ENCODE assay signal across 11 cellular contexts in the genomic region with DNA sequence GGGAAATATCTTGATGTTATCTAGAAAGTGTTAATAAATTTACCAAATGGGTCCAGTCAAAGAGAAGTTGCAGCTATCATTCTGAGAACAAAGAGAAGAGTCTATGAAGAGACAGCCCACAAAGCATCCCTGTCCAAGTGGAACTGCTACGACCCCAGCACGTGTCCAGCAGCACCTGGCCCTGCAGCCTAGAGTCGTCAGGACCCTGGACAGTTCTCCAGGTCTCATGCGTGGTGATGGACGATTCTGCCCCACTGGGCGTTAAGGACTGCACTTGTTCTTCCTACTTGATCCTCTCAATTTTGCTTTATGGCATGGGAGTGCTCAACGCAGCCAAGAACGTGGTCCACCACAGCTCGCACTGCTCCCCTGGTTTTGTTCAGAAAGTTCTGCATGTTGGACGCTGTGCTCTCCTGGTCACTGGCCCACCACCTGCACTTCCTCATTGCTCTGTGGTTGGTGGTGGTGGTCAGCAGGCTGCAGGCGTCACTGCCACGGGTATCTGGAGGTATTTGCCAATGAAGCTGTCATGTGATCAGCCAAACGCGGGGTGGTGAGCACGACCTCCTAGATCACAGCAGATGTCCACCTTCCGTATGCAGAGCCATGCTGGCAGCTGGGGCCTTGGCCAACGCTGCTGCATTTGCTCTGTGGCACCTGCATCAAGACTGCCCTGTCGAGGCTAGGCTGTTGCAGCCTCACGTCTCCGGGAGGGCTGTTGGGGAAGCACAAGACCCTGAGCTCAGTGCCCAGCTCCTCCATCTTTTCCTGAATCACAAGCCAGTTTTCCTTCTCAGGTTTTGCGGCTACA.
DNase-seq lines count a peak whose midpoint lies in the region; ATAC-seq, FAIRE-seq and TF ChIP-seq lines count a peak whose summit lies in the region.
"Had no signal": no experiment of that assay in that cellular context is flagged by ENCODE, and none has a peak within 500 bp of the region (broad histone marks: within the 10 kb centered on the region; RNA-seq: fewer than 3 reads in every experiment).

No MANE protein-coding gene starts in this region.

- TF ChIP-seq EP300 in K562 (IDR thresholded peaks at IDR 0.05; ENCODE audit: low read length) = no peak

- H3K9ac ChIP-seq in K562 (ENCODE audit: insufficient read depth in 1 of 2, low read depth in 2 of 2, low read length in 2 of 2) (no peak overlapping the region), mesenchymal stem cell (ENCODE audit: low read length) (no peak overlapping the region)

- POLR2A ChIA-PET in K562 (lab: Yijun Ruan, JAX) = no interaction called here

- no peak overlapping the region for H2AK5ac ChIP-seq in mesenchymal stem cell (ENCODE audit: low read length, severe bottlenecking)

- H3K27ac ChIP-seq in K562 (ENCODE audit: extremely low read depth, low read depth, low read length) = no peak overlapping the region
- H3K27ac ChIP-seq in mesenchymal stem cell (ENCODE audit: low read length, poor library complexity, severe bottlenecking) = no peak overlapping the region

- no peak overlapping the region for H2BK120ac ChIP-seq in mesenchymal stem cell (ENCODE audit: low read depth, low read length)

- H3K4me2 ChIP-seq in K562 (ENCODE audit: insufficient read depth, low read length) (no peak overlapping the region), mesenchymal stem cell (ENCODE audit: low read length, poor library complexity, severe bottlenecking) (no peak overlapping the region)

- H3K27me3 ChIP-seq in K562 (ENCODE audit: control insufficient read depth in 2 of 2, insufficient read depth in 2 of 2, low read length in 2 of 2) (peaks cover 0 to 12% of the 10 kb centered on the region in 2 experiments; a peak in 1 of 5 replicates), mesenchymal stem cell (ENCODE audit: control insufficient read depth in 1 of 2, insufficient read depth in 1 of 2, low read length in 2 of 2) (peaks cover 0 to 7% of the 10 kb centered on the region in 2 experiments)

- no peak overlapping the region for H2BK15ac ChIP-seq in mesenchymal stem cell (ENCODE audit: low read depth, poor library complexity, severe bottlenecking)

- H2AFZ ChIP-seq in K562 (ENCODE audit: low read depth, low read length) (no peak overlapping the region), mesenchymal stem cell (ENCODE audit: low read depth, low read length) (no peak overlapping the region)

- H3K4me3 ChIP-seq in K562 (no peak overlapping the region), mesenchymal stem cell (ENCODE audit: insufficient read depth in 1 of 2, low read depth in 1 of 2, low read length in 2 of 2) (no peak overlapping the region)

- H2BK5ac ChIP-seq in mesenchymal stem cell (ENCODE audit: low read depth, low read length, poor library complexity, severe bottlenecking) = no peak overlapping the region

- no peak for TF ChIP-seq RAD21 in K562 (CRISPR knock-in tag; conservative IDR thresholded peaks at IDR 0.05 in 1 of 2, IDR thresholded peaks at IDR 0.05 in 1 of 2)

- H3K36me3 ChIP-seq in K562 (ENCODE audit: control insufficient read depth, insufficient read depth, low read length) (no peaks in the 10 kb centered on the region), mesenchymal stem cell (ENCODE audit: control insufficient read depth in 1 of 2, insufficient read depth in 2 of 2, low read depth in 1 of 2, low read length in 2 of 2) (no peaks in the 10 kb centered on the region)

- no peak overlapping the region for H4K91ac ChIP-seq in mesenchymal stem cell (ENCODE audit: low read length)

- DNase-seq in GM03348 (ENCODE audit: low spot score) = peak; percentile 44
- peak; percentile 0 for DNase-seq in KBM-7
- DNase-seq in K562 (ENCODE audit: extremely low read depth in 1 of 4, low spot score in 3 of 4) = peak; percentile 33 to 46 (median 42)
- DNase-seq in mesenchymal stem cell = peak; percentile 18
- DNase-seq: activated gamma-delta T cell; NCI-H1048; stimulated activated CD4-positive, alpha-beta T cell treated with anti-CD3 and anti-CD28 coated beads, Interleukin-12 subunit alpha, Interleukin-12 subunit beta, amount 100 ng/mL, for 4 hours had no signal

- no peak overlapping the region for H4K8ac ChIP-seq in mesenchymal stem cell (ENCODE audit: low read length)

- FAIRE-seq in K562 (lab: Jason Lieb, UNC) = peak; percentile 63

- ATAC-seq in K562 (peak; percentile 60; the same call in 1 of the 3 replicates), HG02759 (IDR thresholded peaks at IDR 0.05; ENCODE audit: unreplicated experiment) (no peak), esophagus mucosa (no peak), HG03280 (IDR thresholded peaks at IDR 0.05; ENCODE audit: unreplicated experiment) (no peak)
- ATAC-seq: stimulated activated effector memory CD8-positive, alpha-beta T cell treated with anti-CD3 and anti-CD28 coated beads, Interleukin-12 subunit alpha, Interleukin-12 subunit beta, amount 100 ng/mL, for 72 hours had no signal

- no peak overlapping the region for H3K18ac ChIP-seq in mesenchymal stem cell (ENCODE audit: low read depth in 1 of 2, low read length in 2 of 2)

- no peak overlapping the region for H3K14ac ChIP-seq in mesenchymal stem cell (ENCODE audit: low read length in 2 of 2)

- no peak for TF ChIP-seq POLR2A in K562 (conservative IDR thresholded peaks at IDR 0.05)

- CTCF ChIA-PET in K562 (lab: Yijun Ruan, JAX; ENCODE audit: low intra/inter-chr PET ratio) = no interaction called here

- no peak overlapping the region for H3K4ac ChIP-seq in mesenchymal stem cell (ENCODE audit: low read depth in 1 of 2, low read length in 2 of 2)

- no TSS peak for BruUV-seq in K562 (replicated peaks; lab: Mats Ljungman, UMichigan)

- WGBS in K562 (ENCODE audit: insufficient coverage, low coverage, missing lambda C conversion rate) = 1% methylated on average over 21 of the region's 21 CpGs
- 73% methylated on average over 21 of the region's 21 CpGs for WGBS in mesenchymal stem cell

- H3K4me1 ChIP-seq in K562 (replicated peaks in 1 of 2; ENCODE audit: control insufficient read depth in 2 of 2, insufficient read depth in 2 of 2, low read length in 2 of 2) (no peaks in the 10 kb centered on the region), mesenchymal stem cell (ENCODE audit: control insufficient read depth, insufficient read depth, low read depth, low read length) (no peaks in the 10 kb centered on the region)

- no peak overlapping the region for H3K23ac ChIP-seq in mesenchymal stem cell (ENCODE audit: low read length in 2 of 2)

- no peak overlapping the region for H2BK12ac ChIP-seq in mesenchymal stem cell (ENCODE audit: low read length in 2 of 2)

- TF ChIP-seq CTCF in K562 (IDR thresholded peaks at IDR 0.05 in 2 of 3, conservative IDR thresholded peaks at IDR 0.05 in 1 of 3; ENCODE audit: insufficient read depth in 2 of 3, low read depth in 1 of 3, low read length in 3 of 3) = no peak

- no peaks in the 10 kb centered on the region for H3K79me2 ChIP-seq in K562 (ENCODE audit: control insufficient read depth, insufficient read depth, low read length)

- no peaks in the 10 kb centered on the region; the same call in 1 of the 2 replicates for H4K20me1 ChIP-seq in K562 (replicated peaks; ENCODE audit: control insufficient read depth, insufficient read depth, low read length)

- peaks cover 5% of the 10 kb centered on the region for H3K9me1 ChIP-seq in K562 (ENCODE audit: control insufficient read depth, insufficient read depth, low read length)

- no peaks in the 10 kb centered on the region for H3K79me1 ChIP-seq in mesenchymal stem cell (replicated peaks; ENCODE audit: low read length, poor library complexity, severe bottlenecking)

- in situ Hi-C loops in KBM-7 (cut with MboI; ENCODE audit: low pct_unique_long_range_greater_than_20kb, low sequenced_read_pairs) = no loop called here
- in situ Hi-C loops in K562 (cut with MboI) = no loop called here

- intact Hi-C loops in K562 (cut with micrococcal nuclease) = no loop called here

- H3K9me3 ChIP-seq in K562 (replicated peaks; ENCODE audit: control insufficient read depth, insufficient read depth, low read depth, low read length) = no peaks in the 10 kb centered on the region
- peaks cover 19% of the 10 kb centered on the region for H3K9me3 ChIP-seq in mesenchymal stem cell (ENCODE audit: control insufficient read depth, low read length)

TF ChIP-seq in K562, 482 proteins besides CTCF, POLR2A, EP300 and RAD21 (continues in another document):
- TF ChIP-seq SIN3A (IDR thresholded peaks at IDR 0.05; ENCODE audit: borderline replicate concordance in 2 of 2, control insufficient read depth in 1 of 2, low read depth in 2 of 2, low read length in 2 of 2) = peak in 1 of 2 experiments; percentile 76; a peak in 1 of 4 replicates
- TF ChIP-seq PRMT5 (CRISPR knock-in tag; IDR thresholded peaks at IDR 0.05) = 0 out of 2 replicates have a peak, but pooled peaks have one; percentile 31
- peak in 1 of 2 experiments; percentile 43 for TF ChIP-seq AFF1 (IDR thresholded peaks at IDR 0.05; ENCODE audit: low read depth in 1 of 2, partially characterized antibody in 2 of 2)
